13 cellular contexts compared by ENCODE assay signal in genomic region chr2:64638502-64639120, GRCh38. TPM values are rescaled to one million over a fixed set of nuclear protein-coding genes. Genes with fewer than 3 reads are reported as not detected.
DNase-seq lines count a peak whose midpoint lies in the region; ATAC-seq and TF ChIP-seq lines count a peak whose summit lies in the region.
"Had no signal": no experiment of that assay in that cellular context is flagged by ENCODE, and none has a peak within 500 bp of the region (broad histone marks: within the 10 kb centered on the region; RNA-seq: fewer than 3 reads in every experiment).

No MANE protein-coding gene starts in this region.

- H3K27me3 Mint-ChIP-seq in CD4-positive, CD25-positive, alpha-beta regulatory T cell, result no peaks in the 10 kb centered on the region
- no peaks in the 10 kb centered on the region for H3K27me3 Mint-ChIP-seq in activated naive CD8-positive, alpha-beta T cell treated with anti-CD3 and anti-CD28 coated beads for 36 hours
- no peaks in the 10 kb centered on the region for H3K27me3 Mint-ChIP-seq in naive thymus-derived CD8-positive, alpha-beta T cell

- no peak for TF ChIP-seq CTCF in GM13976 (IDR thresholded peaks at IDR 0.05; ENCODE audit: borderline replicate concordance, control extremely low read depth, extremely low read depth, insufficient read depth, missing control alignments)

- H3K4me3 ChIP-seq in CD4-positive, CD25-positive, alpha-beta regulatory T cell (ENCODE audit: low read depth, low read length), result no peak overlapping the region

- peaks cover 21% of the 10 kb centered on the region for H3K36me3 ChIP-seq in CD4-positive, CD25-positive, alpha-beta regulatory T cell (ENCODE audit: control insufficient read depth, insufficient read depth, low read length)

- ATAC-seq in CD4-positive, CD25-positive, alpha-beta regulatory T cell (ENCODE audit: low read depth in 2 of 2), result no peak
- no peak for ATAC-seq in naive thymus-derived CD8-positive, alpha-beta T cell
- ATAC-seq in HG02763 (IDR thresholded peaks at IDR 0.05; ENCODE audit: unreplicated experiment) (no peak), HG03520 (IDR thresholded peaks at IDR 0.05; ENCODE audit: unreplicated experiment) (no peak)

- peak overlapping the region in 1 of 4 donors; percentile 5 for H3K4me3 Mint-ChIP-seq in CD4-positive, CD25-positive, alpha-beta regulatory T cell
- H3K4me3 Mint-ChIP-seq in activated naive CD8-positive, alpha-beta T cell treated with anti-CD3 and anti-CD28 coated beads for 36 hours, result no peak overlapping the region
- peak overlapping the region in 7 of 10 donors; percentile 51 to 76 (median 65) for H3K4me3 Mint-ChIP-seq in naive thymus-derived CD8-positive, alpha-beta T cell

- H3K4me1 Mint-ChIP-seq in CD4-positive, CD25-positive, alpha-beta regulatory T cell, result peaks cover 38 to 87% (median 55%) of the 10 kb centered on the region in 4 donors
- peaks cover 77% of the 10 kb centered on the region for H3K4me1 Mint-ChIP-seq in activated naive CD8-positive, alpha-beta T cell treated with anti-CD3 and anti-CD28 coated beads for 36 hours
- H3K4me1 Mint-ChIP-seq in naive thymus-derived CD8-positive, alpha-beta T cell, result peaks cover 38 to 91% (median 81%) of the 10 kb centered on the region in 4 donors

- no peaks in the 10 kb centered on the region for H3K9me3 ChIP-seq in CD4-positive, CD25-positive, alpha-beta regulatory T cell (ENCODE audit: control insufficient read depth in 2 of 2, low read length in 2 of 2)

- POLR2A ChIA-PET in HEK293T (lab: Yijun Ruan, JAX), result no interaction called here
- POLR2A ChIA-PET in naive thymus-derived CD8-positive, alpha-beta T cell (lab: Charles Lee), result interaction anchor here (0.6 to 5.1 kb wide), 5 partner anchors 15 to 113 kb away, joined by 3 to 25 read pairs (median 3); partner anchors contain the start of gene SERTAD2

- CTCF ChIA-PET in HEK293T (lab: Yijun Ruan, JAX), result no interaction called here

- no peak for DNase-seq in CD4-positive, CD25-positive, alpha-beta regulatory T cell
- DNase-seq in HEK293T (ENCODE audit: extremely low spot score), result no peak
- no peak for DNase-seq in activated naive CD8-positive, alpha-beta T cell treated with anti-CD3 and anti-CD28 coated beads for 36 hours
- no peak for DNase-seq in naive thymus-derived CD8-positive, alpha-beta T cell
- no peak for DNase-seq in stimulated activated CD4-positive, alpha-beta T cell treated with anti-CD3 and anti-CD28 coated beads, Interleukin-4, amount 100 ng/mL, for 24 hours
- DNase-seq in GM13976 (ENCODE audit: low spot score), result no peak
- DNase-seq: activated CD8-positive, alpha-beta memory T cell treated with anti-CD3 and anti-CD28 coated beads, Interleukin-2, amount 50 U/mL, for 4 hours; dermis blood vessel endothelial cell; EL; foreskin fibroblast; NCI-H2081 had no signal

- H3K27ac Mint-ChIP-seq in CD4-positive, CD25-positive, alpha-beta regulatory T cell, result peak overlapping the region in 2 of 3 donors; percentile 89 to 93
- H3K27ac Mint-ChIP-seq in activated naive CD8-positive, alpha-beta T cell treated with anti-CD3 and anti-CD28 coated beads for 36 hours, result peak overlapping the region; percentile 92
- H3K27ac Mint-ChIP-seq in naive thymus-derived CD8-positive, alpha-beta T cell, result peak overlapping the region in 9 of 10 donors; percentile 84 to 96 (median 91)

- no peaks in the 10 kb centered on the region for H3K9me3 Mint-ChIP-seq in CD4-positive, CD25-positive, alpha-beta regulatory T cell
- no peaks in the 10 kb centered on the region for H3K9me3 Mint-ChIP-seq in activated naive CD8-positive, alpha-beta T cell treated with anti-CD3 and anti-CD28 coated beads for 36 hours
- no peaks in the 10 kb centered on the region for H3K9me3 Mint-ChIP-seq in naive thymus-derived CD8-positive, alpha-beta T cell

- no peaks in the 10 kb centered on the region for H3K27me3 ChIP-seq in CD4-positive, CD25-positive, alpha-beta regulatory T cell (ENCODE audit: control insufficient read depth, insufficient read depth, low read length)

- H3K36me3 Mint-ChIP-seq in CD4-positive, CD25-positive, alpha-beta regulatory T cell, result peaks cover 16% of the 10 kb centered on the region
- peaks cover 32% of the 10 kb centered on the region for H3K36me3 Mint-ChIP-seq in activated naive CD8-positive, alpha-beta T cell treated with anti-CD3 and anti-CD28 coated beads for 36 hours
- H3K36me3 Mint-ChIP-seq in naive thymus-derived CD8-positive, alpha-beta T cell, result peaks cover 7 to 35% (median 10%) of the 10 kb centered on the region in 3 donors

- no peak overlapping the region for H3K27ac ChIP-seq in CD4-positive, CD25-positive, alpha-beta regulatory T cell (ENCODE audit: insufficient read depth, low read length, poor library complexity, severe bottlenecking)

- H3K4me1 ChIP-seq in CD4-positive, CD25-positive, alpha-beta regulatory T cell (ENCODE audit: control insufficient read depth, insufficient read depth, low read length, poor library complexity, severe bottlenecking), result peaks cover 35% of the 10 kb centered on the region

- in situ Hi-C loops in GM13976 (cut with MboI; ENCODE audit: low sequenced_read_pairs, unreplicated experiment), result no loop called here

TF ChIP-seq in HEK293T, 16 proteins besides CTCF, POLR2A, EP300 and RAD21:
- TF ChIP-seq ELF4 (IDR thresholded peaks at IDR 0.05), result no peak
- TF ChIP-seq PKNOX1 (IDR thresholded peaks at IDR 0.05), result peak; percentile 43; the same call in 1 of the 2 replicates

RNA-seq across cellular contexts. Expression of gene SERTAD2, which starts 15.1 kb away (rescaled TPM):
- total RNA-seq in CD4-positive, CD25-positive, alpha-beta regulatory T cell, result 33.5 TPM
- 1 to 10 TPM; 4.2 to 7.5 (median 5.7) TPM for polyA plus RNA-seq in CD4-positive, CD25-positive, alpha-beta regulatory T cell
- 10 to 100 TPM; 22.7 to 23.3 TPM for total RNA-seq in activated naive CD8-positive, alpha-beta T cell treated with anti-CD3 and anti-CD28 coated beads for 36 hours
- 10 to 100 TPM; 33.0 to 34.5 TPM for total RNA-seq in naive thymus-derived CD8-positive, alpha-beta T cell
- 1 to 10 TPM; 5.5 to 9.2 (median 6.1) TPM for polyA plus RNA-seq in naive thymus-derived CD8-positive, alpha-beta T cell
